Comparison of ENCODE assay signal across 18 cellular contexts in the genomic region with DNA sequence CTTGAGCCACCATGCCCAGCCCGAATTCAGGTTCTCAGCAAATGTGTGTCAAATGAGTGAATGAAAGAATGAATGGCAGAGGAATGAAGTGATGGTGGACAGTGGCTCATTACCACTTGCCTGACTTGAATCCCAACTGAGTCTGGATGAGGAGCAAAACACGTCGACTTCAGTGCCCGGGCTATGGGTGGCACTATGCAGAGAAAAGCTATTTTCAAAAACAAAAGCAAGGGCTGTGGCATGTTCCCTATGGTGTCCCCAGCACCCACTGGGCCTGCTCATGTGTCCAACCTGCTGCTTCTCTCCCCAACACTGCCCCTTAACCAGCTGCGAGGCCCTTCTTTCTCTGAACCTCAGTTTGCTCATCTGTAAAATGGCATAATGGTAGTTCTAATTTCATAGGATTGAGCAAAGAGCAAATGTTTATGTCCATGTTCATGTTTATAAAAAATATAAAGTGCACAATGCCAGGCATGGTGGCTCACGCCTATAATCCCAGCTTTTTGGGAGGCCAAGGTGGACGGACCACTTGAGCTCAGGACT. TPM values are rescaled to one million over a fixed set of nuclear protein-coding genes. Genes with fewer than 3 reads are reported as not detected.
A peak's percentile ranks its signal among the peaks of the same experiment; 100 is the strongest.
DNase-seq lines count a peak whose midpoint lies in the region; ATAC-seq, FAIRE-seq and TF ChIP-seq lines count a peak whose summit lies in the region.
"Had no signal": no experiment of that assay in that cellular context is flagged by ENCODE, and none has a peak within 500 bp of the region (broad histone marks: within the 10 kb centered on the region; RNA-seq: fewer than 3 reads in every experiment).

No MANE protein-coding gene starts in this region.

- H2AFZ ChIP-seq in OCI-LY1 (ENCODE audit: low read length), result no peak overlapping the region
- H2AFZ ChIP-seq: GM23248 had no signal

- H3F3A ChIP-seq in OCI-LY1 (ENCODE audit: insufficient read depth, low read length), result no peaks in the 10 kb centered on the region

- H3K4me1 ChIP-seq in OCI-LY1 (ENCODE audit: insufficient read depth, low read length, severe bottlenecking), result peaks cover 7% of the 10 kb centered on the region
- H3K4me1 ChIP-seq in foreskin keratinocyte, result no peaks in the 10 kb centered on the region

- no peak overlapping the region for H3K27ac ChIP-seq in OCI-LY1 (ENCODE audit: low read depth, low read length, poor library complexity, severe bottlenecking)
- no peak overlapping the region for H3K27ac ChIP-seq in foreskin keratinocyte
- H3K27ac ChIP-seq: GM23248, KMS-11, SJCRH30 had no signal

- H3K27me3 ChIP-seq in OCI-LY1 (ENCODE audit: insufficient read depth, low read length) (no peaks in the 10 kb centered on the region), foreskin keratinocyte (peaks cover 60% of the 10 kb centered on the region)
- H3K27me3 ChIP-seq: SJCRH30 had no signal

- H4K20me1 ChIP-seq in OCI-LY1 (ENCODE audit: insufficient read depth, low read length), result no peaks in the 10 kb centered on the region

- H3K4me2 ChIP-seq in OCI-LY1 (ENCODE audit: low read length), result no peak overlapping the region
- H3K4me2 ChIP-seq: KMS-11 had no signal

- ATAC-seq in foreskin keratinocyte (no peak), HG02610 (IDR thresholded peaks at IDR 0.05; ENCODE audit: unreplicated experiment) (no peak)
- ATAC-seq: Panc1 had no signal

- no peaks in the 10 kb centered on the region for H3K9me2 ChIP-seq in OCI-LY1 (ENCODE audit: low read depth, low read length)

- 0 out of 2 replicates have a peak, but pooled peaks have one; percentile 17 for TF ChIP-seq CTCF in GM12874 (IDR thresholded peaks at IDR 0.05; ENCODE audit: insufficient read depth, low read depth, low read length)
- TF ChIP-seq CTCF in OCI-LY1 (IDR thresholded peaks at IDR 0.05; ENCODE audit: low read length), result peak; percentile 34; the same call in 1 of the 2 replicates
- peak; percentile 8 for TF ChIP-seq CTCF in foreskin keratinocyte (conservative IDR thresholded peaks at IDR 0.05)

- H3K9me3 ChIP-seq in OCI-LY1 (ENCODE audit: low read length), result no peaks in the 10 kb centered on the region
- H3K9me3 ChIP-seq: SJCRH30 had no signal

- H3K79me2 ChIP-seq in OCI-LY1 (ENCODE audit: insufficient read depth, low read length), result no peaks in the 10 kb centered on the region

- DNase-seq in foreskin keratinocyte (no peak), HTR-8/SVneo (ENCODE audit: insufficient read length, low spot score) (no peak), A172 (ENCODE audit: low spot score) (no peak)
- DNase-seq: ACHN, DMS79, GM23248, NCI-H1048, NCI-H1436, NCI-H1930, NCI-H345, NCI-H526, SJCRH30 had no signal

- no peaks in the 10 kb centered on the region for H3K36me3 ChIP-seq in OCI-LY1 (ENCODE audit: insufficient read depth, low read length)
- H3K36me3 ChIP-seq: SJCRH30 had no signal

- FAIRE-seq in HTR-8/SVneo (lab: Jason Lieb, UNC), result no peak

- no peak overlapping the region for H3K4me3 ChIP-seq in OCI-LY1 (ENCODE audit: low read depth, low read length, poor library complexity, severe bottlenecking)
- H3K4me3 ChIP-seq: GM23248, SJCRH30 had no signal

- no peak overlapping the region for H3K9ac ChIP-seq in OCI-LY1 (ENCODE audit: low read length)
- H3K9ac ChIP-seq: GM23248, KMS-11 had no signal

RNA-seq across cellular contexts. Expression of a gene that starts 4.3 kb away (rescaled TPM):
- 51.5 and 55.9 TPM in 2 replicates for total RNA-seq in foreskin keratinocyte
- 73.8 and 74.5 TPM in 2 replicates for polyA plus RNA-seq in foreskin keratinocyte
- total RNA-seq in A172 (2014; rRNA removed; shearing (Covaris generic)), result 70.3 and 72.0 TPM in 2 replicates

RNA-seq across cellular contexts. Expression of a gene that starts 6.2 kb away (rescaled TPM):
- not detected in 2 replicates for total RNA-seq in foreskin keratinocyte
- not detected in 2 replicates for polyA plus RNA-seq in foreskin keratinocyte
- 4.0 and 7.0 TPM in 2 replicates for total RNA-seq in A172 (2014; rRNA removed; shearing (Covaris generic))

RNA-seq across cellular contexts. Expression of a gene that starts 21.3 kb away (rescaled TPM):
- 10.4 and 11.6 TPM in 2 replicates for total RNA-seq in foreskin keratinocyte
- 14.6 and 16.5 TPM in 2 replicates for polyA plus RNA-seq in foreskin keratinocyte
- total RNA-seq in A172 (2014; rRNA removed; shearing (Covaris generic)), result not detected in 2 replicates
- total RNA-seq: SJCRH30 had no signal

RNA-seq across cellular contexts. Expression of a gene that starts 30.6 kb away (rescaled TPM):
- 23.3 and 23.8 TPM in 2 replicates for total RNA-seq in foreskin keratinocyte
- 29.4 and 31.2 TPM in 2 replicates for polyA plus RNA-seq in foreskin keratinocyte
- total RNA-seq in A172 (2014; rRNA removed; shearing (Covaris generic)), result 17.6 and 18.5 TPM in 2 replicates
- total RNA-seq: SJCRH30 had no signal

RNA-seq across cellular contexts. Expression of a gene that starts 31.1 kb away (rescaled TPM):
- 30.9 and 35.0 TPM in 2 replicates for total RNA-seq in foreskin keratinocyte
- 42.6 and 57.7 TPM in 2 replicates for polyA plus RNA-seq in foreskin keratinocyte
- 1.3 and 1.9 TPM in 2 replicates for total RNA-seq in A172 (2014; rRNA removed; shearing (Covaris generic))
- total RNA-seq: SJCRH30 had no signal
- polyA plus RNA-seq: CD14-positive monocyte had no signal

Comparison
In these comparisons a context has a peak if more than half of its experiments do, and no peak if none do; other contexts are left out.
1. RNA of a gene that starts 21.3 kb away (total RNA-seq): 10.4 to 11.6 TPM in foreskin keratinocyte; not detected in A172; every median in the first group is over 10 times any median in the second.
2. Peak in every context shown above with its lines, with median percentiles within 50 percentile points of each other: CTCF ChIP-seq.